Comparison of ENCODE assay signal across 11 cellular contexts in the genomic region with DNA sequence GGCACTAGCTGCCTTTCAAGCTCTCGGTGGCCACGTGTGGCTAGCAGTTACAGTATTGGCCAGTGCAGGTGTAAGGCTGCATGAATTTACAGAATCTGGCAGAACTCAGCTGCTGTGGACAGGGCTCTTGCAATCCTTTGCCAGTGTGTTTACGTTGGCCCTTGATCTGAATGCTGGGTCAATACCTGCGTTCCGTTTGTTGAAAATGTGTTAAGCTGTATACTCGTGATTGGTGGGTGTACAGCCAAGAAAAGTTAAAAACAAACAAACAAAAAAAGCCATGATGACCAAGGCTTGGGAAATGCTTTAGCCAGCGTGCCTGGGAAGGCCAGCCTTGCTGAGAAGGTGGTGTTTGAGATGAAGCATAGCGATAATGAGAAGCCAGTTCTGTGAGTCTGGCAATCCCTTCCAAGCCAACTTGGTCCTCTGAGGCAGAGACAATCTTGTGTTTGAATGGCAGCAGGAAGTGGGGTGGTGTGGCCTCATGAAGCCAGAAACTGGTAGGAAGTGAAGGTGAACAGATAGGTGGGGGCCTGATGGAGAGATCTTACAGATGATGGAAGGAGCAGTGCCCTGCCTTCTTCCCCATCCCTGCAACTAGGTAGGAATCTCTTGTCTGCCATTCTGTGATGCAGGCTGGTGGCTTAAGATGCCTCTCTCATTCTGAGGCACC. TPM values are rescaled to one million over a fixed set of nuclear protein-coding genes. Genes with fewer than 3 reads are reported as not detected.
A peak's percentile ranks its signal among the peaks of the same experiment; 100 is the strongest.
DNase-seq lines count a peak whose midpoint lies in the region; ATAC-seq and TF ChIP-seq lines count a peak whose summit lies in the region.
"Had no signal": no experiment of that assay in that cellular context is flagged by ENCODE, and none has a peak within 500 bp of the region (broad histone marks: within the 10 kb centered on the region; RNA-seq: fewer than 3 reads in every experiment).

No MANE protein-coding gene starts in this region.

- H3K36me3 ChIP-seq in vagina: no peaks in the 10 kb centered on the region

- CTCF ChIA-PET in MCF 10A (lab: Yijun Ruan, JAX): interaction anchor here (0.5 kb wide), 1 partner anchor 976 kb away, joined by 3 read pairs; no protein-coding TSS in a partner anchor

- POLR2A ChIA-PET in MCF 10A (lab: Yijun Ruan, JAX): no interaction called here

- no peak overlapping the region for H3K4me3 Mint-ChIP-seq in MCF 10A (ENCODE audit: unreplicated experiment)
- H3K4me3 Mint-ChIP-seq in activated naive CD8-positive, alpha-beta T cell treated with anti-CD3 and anti-CD28 coated beads, Interleukin-2, amount 50 U/mL, for 24 hours: peak overlapping the region; percentile 14
- H3K4me3 Mint-ChIP-seq in naive B cell: peak overlapping the region; percentile 29 to 95 (median 84)

- no peaks in the 10 kb centered on the region for H3K27me3 ChIP-seq in vagina

- no peaks in the 10 kb centered on the region for H3K36me3 Mint-ChIP-seq in MCF 10A (ENCODE audit: insufficient read depth, unreplicated experiment)
- H3K36me3 Mint-ChIP-seq in activated naive CD8-positive, alpha-beta T cell treated with anti-CD3 and anti-CD28 coated beads, Interleukin-2, amount 50 U/mL, for 24 hours (ENCODE audit: low read depth): no peaks in the 10 kb centered on the region
- no peaks in the 10 kb centered on the region for H3K36me3 Mint-ChIP-seq in naive B cell

- DNase-seq in T47D (ENCODE audit: low read depth in 1 of 2, low spot score in 1 of 2): peak; percentile 65 to 96
- DNase-seq in MCF 10A (ENCODE audit: unreplicated experiment): no peak
- DNase-seq in activated naive CD8-positive, alpha-beta T cell treated with anti-CD3 and anti-CD28 coated beads, Interleukin-2, amount 50 U/mL, for 24 hours: no peak
- no peak for DNase-seq in naive B cell
- DNase-seq in vagina (ENCODE audit: extremely low spot score in 2 of 2): no peak
- no peak for DNase-seq in effector CD4-positive, alpha-beta T cell
- DNase-seq: NCI-H446 treated with DMSO at 0.1 percent for 48 hours had no signal

- peaks cover 20% of the 10 kb centered on the region for H3K4me1 ChIP-seq in vagina

- no peak for TF ChIP-seq POLR2A in vagina (IDR thresholded peaks at IDR 0.05)

- peak overlapping the region in 1 of 2 donors; percentile 74 for H3K4me3 ChIP-seq in vagina

- no TSS peak for BruUV-seq in MCF 10A (replicated peaks; lab: Mats Ljungman, UMichigan)

- TF ChIP-seq CTCF in MCF 10A (IDR thresholded peaks at IDR 0.05; ENCODE audit: unreplicated experiment) (no peak), vagina (IDR thresholded peaks at IDR 0.05) (no peak)

- peak overlapping the region; percentile 6 for H3K27ac ChIP-seq in vagina

- no peaks in the 10 kb centered on the region for H3K9me3 ChIP-seq in vagina

- no peaks in the 10 kb centered on the region for H3K9me3 Mint-ChIP-seq in MCF 10A (ENCODE audit: unreplicated experiment)
- no peaks in the 10 kb centered on the region for H3K9me3 Mint-ChIP-seq in activated naive CD8-positive, alpha-beta T cell treated with anti-CD3 and anti-CD28 coated beads, Interleukin-2, amount 50 U/mL, for 24 hours
- peaks cover 0 to 5% (median 3%) of the 10 kb centered on the region in 7 donors for H3K9me3 Mint-ChIP-seq in naive B cell

- H3K4me1 Mint-ChIP-seq in MCF 10A (ENCODE audit: insufficient read depth, unreplicated experiment) (no peaks in the 10 kb centered on the region), naive B cell (peaks cover 9 to 23% (median 18%) of the 10 kb centered on the region in 3 donors)
- H3K4me1 Mint-ChIP-seq in activated naive CD8-positive, alpha-beta T cell treated with anti-CD3 and anti-CD28 coated beads, Interleukin-2, amount 50 U/mL, for 24 hours: peaks cover 18% of the 10 kb centered on the region

- in situ Hi-C loops in T47D (cut with HindIII; ENCODE audit: low pct_unique_long_range_greater_than_20kb, low sequenced_read_pairs): no loop called here

- intact Hi-C loops in MCF 10A (cut with micrococcal nuclease) (no loop called here), vagina (cut with DNase I) (no loop called here)

- H3K27me3 Mint-ChIP-seq in MCF 10A (ENCODE audit: insufficient read depth, unreplicated experiment): peaks cover 14% of the 10 kb centered on the region
- H3K27me3 Mint-ChIP-seq in activated naive CD8-positive, alpha-beta T cell treated with anti-CD3 and anti-CD28 coated beads, Interleukin-2, amount 50 U/mL, for 24 hours: peaks cover 36% of the 10 kb centered on the region
- peaks cover 27 to 38% (median 33%) of the 10 kb centered on the region in 3 donors for H3K27me3 Mint-ChIP-seq in naive B cell

- ATAC-seq in activated naive CD8-positive, alpha-beta T cell treated with anti-CD3 and anti-CD28 coated beads, Interleukin-2, amount 50 U/mL, for 24 hours: no peak
- ATAC-seq in naive B cell (ENCODE audit: low read depth in 2 of 2) (no peak), GM21390 (IDR thresholded peaks at IDR 0.05; ENCODE audit: unreplicated experiment) (no peak), GM18868 (IDR thresholded peaks at IDR 0.05; ENCODE audit: unreplicated experiment) (no peak)

- H3K27ac Mint-ChIP-seq in MCF 10A (ENCODE audit: low read depth, unreplicated experiment): no peak overlapping the region
- H3K27ac Mint-ChIP-seq in activated naive CD8-positive, alpha-beta T cell treated with anti-CD3 and anti-CD28 coated beads, Interleukin-2, amount 50 U/mL, for 24 hours: no peak overlapping the region
- H3K27ac Mint-ChIP-seq in naive B cell: peak overlapping the region in 3 of 6 donors; percentile 37 to 80 (median 44)
- H3K27ac Mint-ChIP-seq: activated T-helper 2 cell treated with anti-CD3 and anti-CD28 coated beads, Interferon-gamma antibody, Interleukin-2, Interleukin-4, amounts not matched to agents 10 μg/mL and 5 μg/mL and 100 μg/mL, durations not matched to agents 14 hours and 24 hours and 36 hours had no signal

RNA-seq across cellular contexts. Expression of a gene that starts 0.8 kb away (rescaled TPM):
- total RNA-seq in MCF 10A (2022) (not detected in 2 replicates), vagina (2.5 TPM)
- polyA plus RNA-seq in naive B cell (ENCODE audit: low read depth in 6 of 6): not detected
- total RNA-seq: activated T-helper 2 cell treated with anti-CD3 and anti-CD28 coated beads, Interferon-gamma antibody, Interleukin-2, Interleukin-4, amounts not matched to agents 10 μg/mL and 5 μg/mL and 100 μg/mL, durations not matched to agents 14 hours and 24 hours and 36 hours; fibroblast of lung had no signal
- polyA plus RNA-seq: fibroblast of lung had no signal

RNA-seq across cellular contexts. Expression of a gene that starts 17.1 kb away (rescaled TPM):
- total RNA-seq in MCF 10A (2022) (7.8 and 7.9 TPM in 2 replicates), vagina (14.7 TPM)
- 10 to 100 TPM in 5 of 6 donors, 1 to 10 TPM in 1; 9.2 to 22.1 (median 12.4) TPM for polyA plus RNA-seq in naive B cell (ENCODE audit: low read depth in 6 of 6)

RNA-seq across cellular contexts. Expression of a gene that starts 17.2 kb away (rescaled TPM):
- total RNA-seq in MCF 10A (2022): 46.6 and 88.6 TPM in 2 replicates
- polyA plus RNA-seq in naive B cell (ENCODE audit: low read depth in 6 of 6): 10 to 100 TPM; 24.7 to 75.3 (median 31.3) TPM
- total RNA-seq in vagina: 33.1 TPM

Comparison
In these comparisons a context has a peak if more than half of its experiments do, and no peak if none do; other contexts are left out.
1. DNase-seq: peak in T47D (2 of 2); none in MCF 10A (single experiment), activated naive CD8-positive, alpha-beta T cell treated with anti-CD3 and anti-CD28 coated beads, Interleukin-2, amount 50 U/mL, for 24 hours (single experiment), naive B cell (single experiment), vagina (0 of 2) and effector CD4-positive, alpha-beta T cell (single experiment).